ENCODE assay signal across 1 cellular context in genomic region chr9:2286306-2286705, GRCh38.
TF ChIP-seq lines count a peak whose summit lies in the region.

No MANE protein-coding gene starts in this region.

TF ChIP-seq in HepG2, 621 proteins besides CTCF, POLR2A, EP300 and RAD21 (continued from another document):
- TF ChIP-seq, protein P1, sequence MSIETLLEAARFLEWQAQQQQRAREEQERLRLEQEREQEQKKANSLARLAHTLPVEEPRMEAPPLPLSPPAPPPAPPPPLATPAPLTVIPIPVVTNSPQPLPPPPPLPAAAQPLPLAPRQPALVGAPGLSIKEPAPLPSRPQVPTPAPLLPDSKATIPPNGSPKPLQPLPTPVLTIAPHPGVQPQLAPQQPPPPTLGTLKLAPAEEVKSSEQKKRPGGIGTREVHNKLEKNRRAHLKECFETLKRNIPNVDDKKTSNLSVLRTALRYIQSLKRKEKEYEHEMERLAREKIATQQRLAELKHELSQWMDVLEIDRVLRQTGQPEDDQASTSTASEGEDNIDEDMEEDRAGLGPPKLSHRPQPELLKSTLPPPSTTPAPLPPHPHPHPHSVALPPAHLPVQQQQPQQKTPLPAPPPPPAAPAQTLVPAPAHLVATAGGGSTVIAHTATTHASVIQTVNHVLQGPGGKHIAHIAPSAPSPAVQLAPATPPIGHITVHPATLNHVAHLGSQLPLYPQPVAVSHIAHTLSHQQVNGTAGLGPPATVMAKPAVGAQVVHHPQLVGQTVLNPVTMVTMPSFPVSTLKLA (IDR thresholded peaks at IDR 0.05) = no peak
